Comparison of ENCODE assay signal across 8 cellular contexts in genomic region chr15:77633134-77633912, GRCh38. TPM values are rescaled to one million over a fixed set of nuclear protein-coding genes. Genes with fewer than 3 reads are reported as not detected.
DNase-seq lines count a peak whose midpoint lies in the region; ATAC-seq and TF ChIP-seq lines count a peak whose summit lies in the region.

No MANE protein-coding gene starts in this region.

- H3K4me1 ChIP-seq in SJCRH30 (0 out of 2 replicates have a peak, but pooled peaks cover 3% of the 10 kb centered on the region), thoracic aorta (ENCODE audit: control insufficient read depth in 1 of 2, low read depth in 2 of 2) (peaks cover 7 to 19% of the 10 kb centered on the region in 2 donors)

- H3K27ac Mint-ChIP-seq in CD4-positive, alpha-beta T cell = no peak overlapping the region
- no peak overlapping the region for H3K27ac Mint-ChIP-seq in activated naive CD4-positive, alpha-beta T cell treated with anti-CD3 and anti-CD28 coated beads, Interleukin-2, amount 50 U/mL, for 72 hours
- H3K27ac Mint-ChIP-seq in glutamatergic neuron (ENCODE audit: unreplicated experiment) = peak overlapping the region; percentile 87

- no peaks in the 10 kb centered on the region for H3K9me3 ChIP-seq in CD4-positive, alpha-beta T cell (ENCODE audit: control insufficient read depth, low read length)
- no peaks in the 10 kb centered on the region for H3K9me3 ChIP-seq in SJCRH30 (replicated peaks)
- no peaks in the 10 kb centered on the region for H3K9me3 ChIP-seq in thoracic aorta

- H3K27me3 Mint-ChIP-seq in CD4-positive, alpha-beta T cell = peaks cover 55% of the 10 kb centered on the region
- H3K27me3 Mint-ChIP-seq in glutamatergic neuron (ENCODE audit: unreplicated experiment) = peaks cover 19% of the 10 kb centered on the region

- no peaks in the 10 kb centered on the region for H3K36me3 Mint-ChIP-seq in CD4-positive, alpha-beta T cell (ENCODE audit: low read depth)
- no peaks in the 10 kb centered on the region for H3K36me3 Mint-ChIP-seq in activated naive CD4-positive, alpha-beta T cell treated with anti-CD3 and anti-CD28 coated beads, Interleukin-2, amount 50 U/mL, for 72 hours
- no peaks in the 10 kb centered on the region for H3K36me3 Mint-ChIP-seq in glutamatergic neuron (ENCODE audit: unreplicated experiment)

- H3K27me3 ChIP-seq in CD4-positive, alpha-beta T cell (ENCODE audit: control insufficient read depth, insufficient read depth, low read length) = peaks cover 69% of the 10 kb centered on the region
- H3K27me3 ChIP-seq in SJCRH30 (peaks cover 12% of the 10 kb centered on the region; the same call in 1 of the 2 replicates), thoracic aorta (replicated peaks; ENCODE audit: insufficient read depth) (peaks cover 6% of the 10 kb centered on the region)

- CTCF ChIA-PET in CD4-positive, alpha-beta T cell (lab: Charles Lee) = no interaction called here

- no peak overlapping the region for H3K27ac ChIP-seq in CD4-positive, alpha-beta T cell (ENCODE audit: low read depth, low read length)
- H3K27ac ChIP-seq in SJCRH30 (no peak overlapping the region), thoracic aorta (no peak overlapping the region)

- POLR2A ChIA-PET in CD4-positive, alpha-beta T cell (lab: Charles Lee) = no interaction called here

- peak overlapping the region; percentile 54 for H3K4me3 Mint-ChIP-seq in CD4-positive, alpha-beta T cell
- peak overlapping the region; percentile 78 for H3K4me3 Mint-ChIP-seq in glutamatergic neuron (ENCODE audit: unreplicated experiment)

- ATAC-seq in CD4-positive, alpha-beta T cell (ENCODE audit: poor library complexity) = peak; percentile 43
- ATAC-seq in GM19455 (IDR thresholded peaks at IDR 0.05; ENCODE audit: unreplicated experiment) (peak; percentile 72), omental fat pad (ENCODE audit: low FRiP score) (peak; percentile 94), thoracic aorta (ENCODE audit: insufficient number of reproducible peaks, low FRiP score, low read depth) (peak; percentile 78)
- peak; percentile 88 to 95 for ATAC-seq in activated naive CD4-positive, alpha-beta T cell treated with anti-CD3 and anti-CD28 coated beads, Interleukin-2, amount 50 U/mL, for 72 hours

- intact Hi-C loops in CD4-positive, alpha-beta T cell (cut with DNase I, micrococcal nuclease) = loop anchor here in 1 of 2 experiments (10.0 kb wide), 1 partner anchor 241 kb away; no protein-coding TSS in a partner anchor

- H3K4me1 Mint-ChIP-seq in CD4-positive, alpha-beta T cell (ENCODE audit: low read depth) = peaks cover 15% of the 10 kb centered on the region
- H3K4me1 Mint-ChIP-seq in glutamatergic neuron (ENCODE audit: low read depth, unreplicated experiment) = peaks cover 21% of the 10 kb centered on the region

- no peaks in the 10 kb centered on the region for H3K9me3 Mint-ChIP-seq in CD4-positive, alpha-beta T cell
- no peaks in the 10 kb centered on the region for H3K9me3 Mint-ChIP-seq in activated naive CD4-positive, alpha-beta T cell treated with anti-CD3 and anti-CD28 coated beads, Interleukin-2, amount 50 U/mL, for 72 hours
- peaks cover 8% of the 10 kb centered on the region for H3K9me3 Mint-ChIP-seq in glutamatergic neuron (ENCODE audit: unreplicated experiment)

- DNase-seq in CD4-positive, alpha-beta T cell = peak; percentile 16 to 57 (median 26)
- DNase-seq in KG1 (lab: John Stamatoyannopoulos, UW) (peak; percentile 56), SJCRH30 (peak; percentile 73 to 84), glutamatergic neuron (peak; percentile 97), omental fat pad (ENCODE audit: low spot score) (peak; percentile 60), thoracic aorta (ENCODE audit: low spot score) (peak; percentile 25)
- peak; percentile 74 to 83 for DNase-seq in activated naive CD4-positive, alpha-beta T cell treated with anti-CD3 and anti-CD28 coated beads, Interleukin-2, amount 50 U/mL, for 72 hours (ENCODE audit: low spot score in 2 of 2)

- TF ChIP-seq CTCF in CD4-positive, alpha-beta T cell (IDR thresholded peaks at IDR 0.05) = peak; percentile 82
- TF ChIP-seq CTCF in glutamatergic neuron (IDR thresholded peaks at IDR 0.05; ENCODE audit: partially characterized antibody, unreplicated experiment) = peak; percentile 100
- TF ChIP-seq CTCF in omental fat pad (IDR thresholded peaks at IDR 0.05) = peak in 2 of 3 donors; percentile 70 to 93
- peak; percentile 98 for TF ChIP-seq CTCF in thoracic aorta (IDR thresholded peaks at IDR 0.05)

- H3K4me3 ChIP-seq in SJCRH30 (no peak overlapping the region), thoracic aorta (peak overlapping the region; percentile 75)

- H3K36me3 ChIP-seq in SJCRH30 = no peaks in the 10 kb centered on the region
- no peaks in the 10 kb centered on the region for H3K36me3 ChIP-seq in thoracic aorta

RNA-seq across cellular contexts. Expression of gene LINGO1, which starts 0.6 kb away (rescaled TPM):
- total RNA-seq in CD4-positive, alpha-beta T cell = not detected
- total RNA-seq in SJCRH30 (2014; rRNA removed; shearing (Covaris generic)) = 0.26 TPM in 1 of 2 replicates, not detected in the other
- not detected for total RNA-seq in activated naive CD4-positive, alpha-beta T cell treated with anti-CD3 and anti-CD28 coated beads, Interleukin-2, amount 50 U/mL, for 72 hours
- total RNA-seq in glutamatergic neuron (ENCODE audit: unreplicated experiment) (180 TPM), omental fat pad (1 to 10 TPM in 2 of 4 donors, under 1 TPM in 2; 0.36 to 1.7 (median 0.69) TPM), thoracic aorta (1 to 10 TPM in 1 of 2 donors, under 1 TPM in 1; 0.63 to 4.6 TPM)

Comparison
In these comparisons a context has a peak if more than half of its experiments do, and no peak if none do; other contexts are left out.
1. ATAC-seq: peak in every context shown above with its lines; median percentile 94 in omental fat pad; 92 in activated naive CD4-positive, alpha-beta T cell treated with anti-CD3 and anti-CD28 coated beads, Interleukin-2, amount 50 U/mL, for 72 hours; 78 in thoracic aorta; 72 in GM19455; 43 in CD4-positive, alpha-beta T cell.
2. DNase-seq: peak in every context shown above with its lines; median percentile 97 in glutamatergic neuron; 78 in SJCRH30; 78 in activated naive CD4-positive, alpha-beta T cell treated with anti-CD3 and anti-CD28 coated beads, Interleukin-2, amount 50 U/mL, for 72 hours; 60 in omental fat pad; 56 in KG1; 26 in CD4-positive, alpha-beta T cell; 25 in thoracic aorta.
3. RNA of gene LINGO1, which starts 0.6 kb away (total RNA-seq): 180 TPM in glutamatergic neuron (single experiment); 0.63 to 4.6 TPM in thoracic aorta, 0.36 to 1.7 TPM in omental fat pad, 0.26 TPM in SJCRH30, not detected in CD4-positive, alpha-beta T cell and not detected in activated naive CD4-positive, alpha-beta T cell treated with anti-CD3 and anti-CD28 coated beads, Interleukin-2, amount 50 U/mL, for 72 hours; every median in the first group is over 10 times any median in the second.
4. Peak in every context shown above with its lines, with median percentiles within 50 percentile points of each other: CTCF ChIP-seq.